Comparison of ENCODE assay signal across 20 cellular contexts in the genomic region with DNA sequence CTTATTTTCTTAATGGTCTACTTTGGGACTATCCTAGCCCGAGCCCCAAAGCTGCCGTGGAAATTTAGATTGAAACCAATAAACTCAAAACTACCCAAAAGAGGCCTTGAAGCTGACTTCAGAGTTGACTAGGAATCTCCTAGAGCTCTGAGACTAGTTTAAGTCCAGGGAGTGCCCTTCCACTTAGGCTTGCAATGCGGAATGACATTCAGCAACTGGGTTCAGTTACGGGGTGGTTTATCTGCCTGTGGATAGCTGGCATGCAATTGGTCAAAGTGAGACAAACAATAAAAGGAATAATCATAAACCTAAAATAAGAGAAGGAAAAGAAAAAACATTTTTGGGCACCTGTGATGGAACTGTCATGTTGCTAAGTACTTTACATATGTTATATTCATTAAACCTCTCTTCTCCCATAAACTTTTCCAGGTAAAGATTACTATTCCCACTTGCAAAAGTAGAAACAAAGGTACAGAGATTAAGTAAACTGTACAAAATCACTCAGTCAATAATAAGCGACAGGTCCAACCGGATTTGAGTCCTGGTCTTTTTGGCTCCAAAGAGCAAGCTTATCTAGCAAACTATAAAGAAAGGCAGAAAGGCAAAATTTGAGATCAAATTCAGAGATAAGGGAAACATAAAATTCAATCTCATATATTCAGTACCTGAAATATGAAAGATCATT. TPM values are rescaled to one million over a fixed set of nuclear protein-coding genes. Genes with fewer than 3 reads are reported as not detected.
DNase-seq lines count a peak whose midpoint lies in the region; ATAC-seq, FAIRE-seq and TF ChIP-seq lines count a peak whose summit lies in the region.
"Had no signal": no experiment of that assay in that cellular context is flagged by ENCODE, and none has a peak within 500 bp of the region (broad histone marks: within the 10 kb centered on the region; RNA-seq: fewer than 3 reads in every experiment).

No MANE protein-coding gene starts in this region.

- no peaks in the 10 kb centered on the region for H3K79me2 ChIP-seq in HepG2 (ENCODE audit: insufficient read depth, low read length)

- no TSS peak for BruUV-seq in HepG2 (replicated peaks; lab: Mats Ljungman, UMichigan)

- no peak for TF ChIP-seq POLR2A in GM12892 (IDR thresholded peaks at IDR 0.05; ENCODE audit: low read depth, low read length)
- no peak for TF ChIP-seq POLR2A in HepG2 (IDR thresholded peaks at IDR 0.05; ENCODE audit: insufficient read depth in 1 of 2, low read depth in 2 of 2, low read length in 2 of 2)

- TF ChIP-seq CTCF in VCaP (conservative IDR thresholded peaks at IDR 0.05), result no peak
- no peak for TF ChIP-seq CTCF in HepG2 (CRISPR knock-in tag; IDR thresholded peaks at IDR 0.05)

- TF ChIP-seq EP300 in HepG2 (IDR thresholded peaks at IDR 0.05; ENCODE audit: low read depth in 2 of 2, low read length in 2 of 2) (peak in 1 of 2 experiments; percentile 55; a peak in 2 of 4 replicates), HepG2 (CRISPR knock-in tag; IDR thresholded peaks at IDR 0.05; ENCODE audit: borderline replicate concordance) (no peak)

- no peak overlapping the region for H2AFZ ChIP-seq in HepG2 (ENCODE audit: low read length)

- DNase-seq in GM12892 (ENCODE audit: insufficient read length) (no peak), HepG2 (ENCODE audit: low spot score) (peak; percentile 50), NCI-H2081 (lab: John Stamatoyannopoulos, UW) (no peak)
- DNase-seq in activated effector memory CD4-positive, alpha-beta T cell treated with Interleukin-2 at 50 U/mL for 16 hours, result no peak
- no peak for DNase-seq in activated CD4-positive, alpha-beta T cell treated with anti-CD3 and anti-CD28 coated beads for 36 hours
- DNase-seq: ACHN; CD4-positive, alpha-beta memory T cell; DMS153; H7; KBM-7; NCI-H1092; NCI-H1436; NCI-H187 treated with DMSO at 0.1 percent for 48 hours; NCI-H82; Peyer's patch had no signal

- H3K36me3 Mint-ChIP-seq in activated CD4-positive, alpha-beta T cell treated with anti-CD3 and anti-CD28 coated beads for 36 hours (ENCODE audit: low read depth), result peaks cover 3% of the 10 kb centered on the region

- in situ Hi-C loops in HepG2 (cut with HindIII; ENCODE audit: extremely low pct_ligation_motif_present, low pct_unique_long_range_greater_than_20kb), result no loop called here

- H3K27me3 ChIP-seq in HepG2 (ENCODE audit: control insufficient read depth in 1 of 2, insufficient read depth in 2 of 2, low read length in 2 of 2), result no peaks in the 10 kb centered on the region
- H3K27me3 ChIP-seq: BLaER1, Peyer's patch, SJSA1 had no signal

- H3K4me1 ChIP-seq in HepG2 (ENCODE audit: insufficient read depth, low read length), result peaks cover 34% of the 10 kb centered on the region
- H3K4me1 ChIP-seq: BLaER1, Peyer's patch, SJSA1 had no signal

- H3K4me3 ChIP-seq in HepG2 (replicated peaks in 1 of 3; ENCODE audit: insufficient read depth in 1 of 3, low read depth in 2 of 3, low read length in 3 of 3), result peak overlapping the region in 1 of 3 experiments; percentile 2; a peak in 1 of 6 replicates
- H3K4me3 ChIP-seq: BLaER1, Peyer's patch, SJSA1 had no signal

- WGBS in HepG2 (ENCODE audit: low lambda C conversion rate), result 50% methylated on average over 6 of the region's 6 CpGs

- intact Hi-C loops in HepG2 (cut with micrococcal nuclease; ENCODE audit: unreplicated experiment), result no loop called here
- intact Hi-C loops in activated CD4-positive, alpha-beta T cell treated with anti-CD3 and anti-CD28 coated beads for 36 hours (cut with DNase I, micrococcal nuclease), result no loop called here

- ATAC-seq in HepG2 (peak; percentile 90), GM18519 (IDR thresholded peaks at IDR 0.05; ENCODE audit: low FRiP score, unreplicated experiment) (no peak)
- ATAC-seq in activated CD4-positive, alpha-beta T cell treated with anti-CD3 and anti-CD28 coated beads for 36 hours, result no peak

- no peak overlapping the region for H3K4me3 Mint-ChIP-seq in activated CD4-positive, alpha-beta T cell treated with anti-CD3 and anti-CD28 coated beads for 36 hours
- H3K4me3 Mint-ChIP-seq: CD4-positive, alpha-beta memory T cell had no signal

- H4K20me1 ChIP-seq in HepG2 (ENCODE audit: insufficient read depth, low read length), result no peaks in the 10 kb centered on the region
- H4K20me1 ChIP-seq: BLaER1 had no signal

- FAIRE-seq in GM12892 (lab: Jason Lieb, UNC), result peak; percentile 61
- FAIRE-seq in HepG2 (lab: Jason Lieb, UNC), result peak; percentile 58
- FAIRE-seq: GM18507 had no signal

- no peaks in the 10 kb centered on the region for H3K9me3 Mint-ChIP-seq in activated CD4-positive, alpha-beta T cell treated with anti-CD3 and anti-CD28 coated beads for 36 hours (ENCODE audit: low read depth)
- H3K9me3 Mint-ChIP-seq: CD4-positive, alpha-beta memory T cell had no signal

- H3K27me3 Mint-ChIP-seq in activated CD4-positive, alpha-beta T cell treated with anti-CD3 and anti-CD28 coated beads for 36 hours, result no peaks in the 10 kb centered on the region
- H3K27me3 Mint-ChIP-seq: CD4-positive, alpha-beta memory T cell had no signal

- H3K27ac ChIP-seq in VCaP (peak overlapping the region; percentile 90), HepG2 (ENCODE audit: extremely low read length, insufficient read depth, low read length) (peak overlapping the region; percentile 79)
- H3K27ac ChIP-seq: BLaER1, Peyer's patch, SJSA1 had no signal

- CTCF ChIA-PET in HepG2 (lab: Yijun Ruan, JAX; ENCODE audit: low intra/inter-chr PET ratio, low total read pairs), result no interaction called here
- CTCF ChIA-PET in activated CD4-positive, alpha-beta T cell treated with anti-CD3 and anti-CD28 coated beads for 36 hours (lab: Charles Lee), result no interaction called here

- no peak overlapping the region for H3K27ac Mint-ChIP-seq in activated CD4-positive, alpha-beta T cell treated with anti-CD3 and anti-CD28 coated beads for 36 hours
- H3K27ac Mint-ChIP-seq: CD4-positive, alpha-beta memory T cell had no signal

- TF ChIP-seq RAD21 in HepG2 (CRISPR knock-in tag; IDR thresholded peaks at IDR 0.05), result no peak

- no peaks in the 10 kb centered on the region for H3K4me1 Mint-ChIP-seq in activated CD4-positive, alpha-beta T cell treated with anti-CD3 and anti-CD28 coated beads for 36 hours

- peak overlapping the region; percentile 48 for H3K4me2 ChIP-seq in HepG2 (ENCODE audit: low read depth, low read length)
- H3K4me2 ChIP-seq: BLaER1 had no signal

- no peaks in the 10 kb centered on the region for H3K36me3 ChIP-seq in HepG2 (replicated peaks in 1 of 2; ENCODE audit: control insufficient read depth in 1 of 2, insufficient read depth in 2 of 2, low read length in 2 of 2)
- H3K36me3 ChIP-seq: BLaER1, Peyer's patch, SJSA1 had no signal

- no peaks in the 10 kb centered on the region for H3K9me3 ChIP-seq in HepG2 (ENCODE audit: low read length)
- H3K9me3 ChIP-seq: BLaER1, Peyer's patch, SJSA1 had no signal

- POLR2A ChIA-PET in HepG2 (lab: Yijun Ruan, JAX), result no interaction called here
- POLR2A ChIA-PET in activated CD4-positive, alpha-beta T cell treated with anti-CD3 and anti-CD28 coated beads for 36 hours (lab: Charles Lee), result interaction anchor here (0.5 kb wide), 1 partner anchor 1241 kb away, joined by 3 read pairs; no protein-coding TSS in a partner anchor

- H3K9ac ChIP-seq in HepG2 (ENCODE audit: insufficient read depth, low read depth, low read length), result no peak overlapping the region
- H3K9ac ChIP-seq: BLaER1 had no signal

RNA-seq across cellular contexts. Expression of gene GPATCH2, which starts 56.5 kb away (rescaled TPM):
- 5.0 TPM for polyA plus RNA-seq in GM12892 (2012; ENCODE audit: missing spikeins)
- 15.7 and 19.4 TPM in 2 replicates for total RNA-seq in HepG2 (2016; rRNA removed; fragmentation: Illumina TruSeq; extraction: Trizol)
- total RNA-seq in HepG2 (2016; cell fraction: cytosol; rRNA removed; fragmentation: Illumina TruSeq; extraction: Trizol; ENCODE audit: low read depth), result 1.8 and 1.9 TPM in 2 replicates
- 16.3 and 17.9 TPM in 2 replicates for total RNA-seq in HepG2 (2016; cell fraction: insoluble cytoplasmic fraction; rRNA removed; fragmentation: Illumina TruSeq; extraction: Trizol)
- total RNA-seq in HepG2 (2016; cell fraction: membrane; rRNA removed; fragmentation: Illumina TruSeq; extraction: Trizol), result 4.0 and 5.0 TPM in 2 replicates
- 35.9 and 36.8 TPM in 2 replicates for total RNA-seq in HepG2 (2016; cell fraction: nucleus; rRNA removed; fragmentation: Illumina TruSeq; extraction: Trizol)
- 3.0 and 3.5 TPM in 2 replicates for polyA plus RNA-seq in HepG2 (2011; rRNA removed)
- polyA plus RNA-seq in HepG2 (2011; cell fraction: cytosol; rRNA removed), result 1.5 and 2.0 TPM in 2 replicates
- 3.1 and 5.1 TPM in 2 replicates for polyA plus RNA-seq in HepG2 (2011; cell fraction: nucleus; rRNA removed)
- 4.3 and 4.9 TPM in 2 replicates for polyA plus RNA-seq in HepG2 (2012)
- polyA plus RNA-seq in HepG2 (2016; cell fraction: cytosol; fragmentation: Illumina TruSeq; extraction: Trizol; ENCODE audit: low read depth), result 0.27 and 0.36 TPM in 2 replicates
- polyA plus RNA-seq in HepG2 (2016; cell fraction: insoluble cytoplasmic fraction; fragmentation: Illumina TruSeq; extraction: Trizol; ENCODE audit: low read depth), result 11.0 and 12.3 TPM in 2 replicates
- 1.3 TPM in 2 replicates for polyA plus RNA-seq in HepG2 (2016; cell fraction: membrane; fragmentation: Illumina TruSeq; extraction: Trizol; ENCODE audit: low read depth)
- 11.0 and 11.2 TPM in 2 replicates for polyA plus RNA-seq in HepG2 (2016; cell fraction: nucleus; fragmentation: Illumina TruSeq; extraction: Trizol; ENCODE audit: insufficient read depth, low read depth)
- polyA minus RNA-seq in HepG2 (2011; rRNA and poly(A)+ RNA removed; ENCODE audit: low replicate concordance), result 3.1 and 5.4 TPM in 2 replicates
- 4.3 and 6.0 TPM in 2 replicates for polyA minus RNA-seq in HepG2 (2011; cell fraction: cytosol; rRNA and poly(A)+ RNA removed)
- polyA minus RNA-seq in HepG2 (2011; cell fraction: nucleus; rRNA and poly(A)+ RNA removed), result 52.0 and 57.3 TPM in 2 replicates
- 1 to 10 TPM; 6.4 to 7.2 TPM for total RNA-seq in activated CD4-positive, alpha-beta T cell treated with anti-CD3 and anti-CD28 coated beads for 36 hours

RNA-seq across cellular contexts. Expression of gene SPATA17, which starts 56.7 kb away (rescaled TPM):
- polyA plus RNA-seq in GM12892 (2012; ENCODE audit: missing spikeins), result not detected
- total RNA-seq in HepG2 (2016; rRNA removed; fragmentation: Illumina TruSeq; extraction: Trizol), result 1.6 and 1.7 TPM in 2 replicates
- 0.30 and 0.79 TPM in 2 replicates for total RNA-seq in HepG2 (2016; cell fraction: cytosol; rRNA removed; fragmentation: Illumina TruSeq; extraction: Trizol; ENCODE audit: low read depth)
- 1.3 and 1.8 TPM in 2 replicates for total RNA-seq in HepG2 (2016; cell fraction: insoluble cytoplasmic fraction; rRNA removed; fragmentation: Illumina TruSeq; extraction: Trizol)
- 0.48 and 0.71 TPM in 2 replicates for total RNA-seq in HepG2 (2016; cell fraction: membrane; rRNA removed; fragmentation: Illumina TruSeq; extraction: Trizol)
- 1.9 and 2.3 TPM in 2 replicates for total RNA-seq in HepG2 (2016; cell fraction: nucleus; rRNA removed; fragmentation: Illumina TruSeq; extraction: Trizol)
- 0.31 and 0.48 TPM in 2 replicates for polyA plus RNA-seq in HepG2 (2011; rRNA removed)
- 0.10 TPM in 1 of 2 replicates, not detected in the other for polyA plus RNA-seq in HepG2 (2011; cell fraction: cytosol; rRNA removed)
- polyA plus RNA-seq in HepG2 (2011; cell fraction: nucleus; rRNA removed), result 0.21 and 0.31 TPM in 2 replicates
- 0.47 and 0.97 TPM in 2 replicates for polyA plus RNA-seq in HepG2 (2012)
- 0.40 and 0.48 TPM in 2 replicates for polyA plus RNA-seq in HepG2 (2016; cell fraction: cytosol; fragmentation: Illumina TruSeq; extraction: Trizol; ENCODE audit: low read depth)
- 0.67 and 1.5 TPM in 2 replicates for polyA plus RNA-seq in HepG2 (2016; cell fraction: insoluble cytoplasmic fraction; fragmentation: Illumina TruSeq; extraction: Trizol; ENCODE audit: low read depth)
- polyA plus RNA-seq in HepG2 (2016; cell fraction: membrane; fragmentation: Illumina TruSeq; extraction: Trizol; ENCODE audit: low read depth), result 0.34 and 0.40 TPM in 2 replicates
- polyA plus RNA-seq in HepG2 (2016; cell fraction: nucleus; fragmentation: Illumina TruSeq; extraction: Trizol; ENCODE audit: insufficient read depth, low read depth), result 0.80 and 1.1 TPM in 2 replicates
- polyA minus RNA-seq in HepG2 (2011; rRNA and poly(A)+ RNA removed; ENCODE audit: low replicate concordance), result 0.47 TPM in 1 of 2 replicates, not detected in the other
- not detected in 2 replicates for polyA minus RNA-seq in HepG2 (2011; cell fraction: cytosol; rRNA and poly(A)+ RNA removed)
- polyA minus RNA-seq in HepG2 (2011; cell fraction: nucleus; rRNA and poly(A)+ RNA removed), result 1.4 and 2.4 TPM in 2 replicates
- total RNA-seq in activated CD4-positive, alpha-beta T cell treated with anti-CD3 and anti-CD28 coated beads for 36 hours, result under 1 TPM in 1 of 2 experiments, not detected in 1; 0.14 TPM
- total RNA-seq: CD4-positive, alpha-beta memory T cell had no signal
- polyA plus RNA-seq: CD4-positive, alpha-beta memory T cell had no signal
